1 cellular context compared by ENCODE assay signal in genomic region chr4:121685257-121685656, GRCh38.
TF ChIP-seq lines count a peak whose summit lies in the region.

No MANE protein-coding gene starts in this region.

TF ChIP-seq in HEK293, 187 proteins besides CTCF, POLR2A, EP300 and RAD21:
- TF ChIP-seq ZNF366 (tag by site-specific recombination; conservative IDR thresholded peaks at IDR 0.05) (peak; percentile 45; the same call in 1 of the 2 replicates), ZNF174 (tag by site-specific recombination; IDR thresholded peaks at IDR 0.05) (no peak)
